ENCODE assay signal across 28 cellular contexts in genomic region chrX:24890677-24891076, GRCh38.
DNase-seq lines count a peak whose midpoint lies in the region; ATAC-seq and TF ChIP-seq lines count a peak whose summit lies in the region.
"Had no signal": no experiment of that assay in that cellular context is flagged by ENCODE, and none has a peak within 500 bp of the region (broad histone marks: within the 10 kb centered on the region; RNA-seq: fewer than 3 reads in every experiment).

No MANE protein-coding gene starts in this region.

- H3K4me3 ChIP-seq in epithelial cell of esophagus (ENCODE audit: low read length), result no peak overlapping the region
- H3K4me3 ChIP-seq: BLaER1 treated with 17β-estradiol and CSF1 and Interleukin-3, amounts not matched to agents 10 nM and 100 nM; gastroesophageal sphincter; right atrium auricular region; SJSA1; uterus had no signal

- H3K9me3 Mint-ChIP-seq in activated T-cell treated with anti-CD3 and anti-CD28 coated beads, Interleukin-2, amount 50 U/mL, for 72 hours, result no peaks in the 10 kb centered on the region
- peaks cover 4% of the 10 kb centered on the region for H3K9me3 Mint-ChIP-seq in chondrocyte (ENCODE audit: low read depth)
- H3K9me3 Mint-ChIP-seq: activated CD4-positive, alpha-beta memory T cell treated with anti-CD3 and anti-CD28 coated beads, Interleukin-2, amount 10 ng/mL, durations not matched to agents 7 days and 5 days; activated naive CD4-positive, alpha-beta T cell treated with anti-CD3 and anti-CD28 coated beads for 36 hours had no signal

- H3K4me3 Mint-ChIP-seq in activated T-cell treated with anti-CD3 and anti-CD28 coated beads, Interleukin-2, amount 50 U/mL, for 72 hours, result no peak overlapping the region
- H3K4me3 Mint-ChIP-seq in chondrocyte (ENCODE audit: unreplicated experiment), result no peak overlapping the region
- H3K4me3 Mint-ChIP-seq: activated CD4-positive, alpha-beta memory T cell treated with anti-CD3 and anti-CD28 coated beads, Interleukin-2, amount 10 ng/mL, durations not matched to agents 7 days and 5 days; activated naive CD4-positive, alpha-beta T cell treated with anti-CD3 and anti-CD28 coated beads for 36 hours had no signal

- ATAC-seq in activated T-cell treated with anti-CD3 and anti-CD28 coated beads, Interleukin-2, amount 50 U/mL, for 72 hours (replicated peaks in 1 of 2), result peak in 1 of 2 donors; percentile 49
- ATAC-seq in HG03460 (IDR thresholded peaks at IDR 0.05; ENCODE audit: unreplicated experiment) (no peak), GM21717 (IDR thresholded peaks at IDR 0.05; ENCODE audit: unreplicated experiment) (no peak)
- ATAC-seq: gastroesophageal sphincter had no signal

- H3K4me1 Mint-ChIP-seq in activated T-cell treated with anti-CD3 and anti-CD28 coated beads, Interleukin-2, amount 50 U/mL, for 72 hours (ENCODE audit: low read depth), result no peaks in the 10 kb centered on the region
- H3K4me1 Mint-ChIP-seq in chondrocyte (ENCODE audit: low read depth), result no peaks in the 10 kb centered on the region

- H3K27ac Mint-ChIP-seq in activated T-cell treated with anti-CD3 and anti-CD28 coated beads, Interleukin-2, amount 50 U/mL, for 72 hours, result peak overlapping the region; percentile 65
- H3K27ac Mint-ChIP-seq in chondrocyte (ENCODE audit: unreplicated experiment), result no peak overlapping the region
- H3K27ac Mint-ChIP-seq: activated CD4-positive, alpha-beta memory T cell treated with anti-CD3 and anti-CD28 coated beads, Interleukin-2, amount 10 ng/mL, durations not matched to agents 7 days and 5 days; activated naive CD4-positive, alpha-beta T cell treated with anti-CD3 and anti-CD28 coated beads for 36 hours had no signal

- TF ChIP-seq CTCF in epithelial cell of esophagus (IDR thresholded peaks at IDR 0.05; ENCODE audit: insufficient read depth, low read depth, low read length, missing control alignments), result no peak
- no peak for TF ChIP-seq CTCF in chondrocyte (IDR thresholded peaks at IDR 0.05)

- peaks cover 2 to 22% of the 10 kb centered on the region in 2 donors for H3K36me3 Mint-ChIP-seq in activated T-cell treated with anti-CD3 and anti-CD28 coated beads, Interleukin-2, amount 50 U/mL, for 72 hours (ENCODE audit: insufficient read depth in 2 of 2)
- H3K36me3 Mint-ChIP-seq in chondrocyte (ENCODE audit: low read depth), result peaks cover 8% of the 10 kb centered on the region

- H3K27me3 Mint-ChIP-seq in activated T-cell treated with anti-CD3 and anti-CD28 coated beads, Interleukin-2, amount 50 U/mL, for 72 hours (ENCODE audit: low read depth), result no peaks in the 10 kb centered on the region
- no peaks in the 10 kb centered on the region for H3K27me3 Mint-ChIP-seq in chondrocyte (ENCODE audit: low read depth)
- H3K27me3 Mint-ChIP-seq: activated CD4-positive, alpha-beta memory T cell treated with anti-CD3 and anti-CD28 coated beads, Interleukin-2, amount 10 ng/mL, durations not matched to agents 7 days and 5 days had no signal

- no peak for DNase-seq in activated T-cell treated with anti-CD3 and anti-CD28 coated beads, Interleukin-2, amount 50 U/mL, for 72 hours
- DNase-seq in activated T-cell treated with anti-CD3 and anti-CD28 coated beads, Interleukin-2, amount 50 U/mL, for 48 hours, result no peak
- peak; percentile 5 for DNase-seq in NCI-H748 treated with DMSO at 0.1 percent for 48 hours (lab: John Stamatoyannopoulos, UW)
- DNase-seq in epithelial cell of esophagus (ENCODE audit: low read depth), result peak; percentile 69
- DNase-seq in chondrocyte (ENCODE audit: low spot score), result no peak
- DNase-seq in SIG-M5 treated with dmso at 0.1 percent for 504 hours (lab: John Stamatoyannopoulos, UW; ENCODE audit: unreplicated experiment), result no peak
- DNase-seq: activated CD4-positive, alpha-beta memory T cell treated with anti-CD3 and anti-CD28 coated beads, Interleukin-2, amount 10 ng/mL, durations not matched to agents 7 days and 5 days; activated naive CD4-positive, alpha-beta T cell treated with anti-CD3 and anti-CD28 coated beads for 36 hours; activated T-cell treated with anti-CD3 and anti-CD28 coated beads, Interleukin-2, amount 50 U/mL, for 1 hour; amygdala; DMS 273 treated with DMSO at 0.1 percent for 48 hours; GDM1; H7; Kasumi-1; kidney glomerular epithelial cell; mesenchymal stem cell; NCI-H526; occipital lobe; OCI-M1; stimulated activated CD8-positive, alpha-beta memory T cell treated with anti-CD3 and anti-CD28 coated beads, Interleukin-4, amount 100 ng/mL, for 48 hours; uterus; WERI-Rb-1 had no signal

Comparison
In these comparisons a context has a peak if more than half of its experiments do, and no peak if none do; other contexts are left out.
1. DNase-seq: peak in NCI-H748 treated with DMSO at 0.1 percent for 48 hours (single experiment) and epithelial cell of esophagus (single experiment); none in activated T-cell treated with anti-CD3 and anti-CD28 coated beads, Interleukin-2, amount 50 U/mL, for 72 hours (0 of 2), activated T-cell treated with anti-CD3 and anti-CD28 coated beads, Interleukin-2, amount 50 U/mL, for 48 hours (0 of 2), chondrocyte (single experiment) and SIG-M5 treated with dmso at 0.1 percent for 504 hours (single experiment).